In the genomic region with DNA sequence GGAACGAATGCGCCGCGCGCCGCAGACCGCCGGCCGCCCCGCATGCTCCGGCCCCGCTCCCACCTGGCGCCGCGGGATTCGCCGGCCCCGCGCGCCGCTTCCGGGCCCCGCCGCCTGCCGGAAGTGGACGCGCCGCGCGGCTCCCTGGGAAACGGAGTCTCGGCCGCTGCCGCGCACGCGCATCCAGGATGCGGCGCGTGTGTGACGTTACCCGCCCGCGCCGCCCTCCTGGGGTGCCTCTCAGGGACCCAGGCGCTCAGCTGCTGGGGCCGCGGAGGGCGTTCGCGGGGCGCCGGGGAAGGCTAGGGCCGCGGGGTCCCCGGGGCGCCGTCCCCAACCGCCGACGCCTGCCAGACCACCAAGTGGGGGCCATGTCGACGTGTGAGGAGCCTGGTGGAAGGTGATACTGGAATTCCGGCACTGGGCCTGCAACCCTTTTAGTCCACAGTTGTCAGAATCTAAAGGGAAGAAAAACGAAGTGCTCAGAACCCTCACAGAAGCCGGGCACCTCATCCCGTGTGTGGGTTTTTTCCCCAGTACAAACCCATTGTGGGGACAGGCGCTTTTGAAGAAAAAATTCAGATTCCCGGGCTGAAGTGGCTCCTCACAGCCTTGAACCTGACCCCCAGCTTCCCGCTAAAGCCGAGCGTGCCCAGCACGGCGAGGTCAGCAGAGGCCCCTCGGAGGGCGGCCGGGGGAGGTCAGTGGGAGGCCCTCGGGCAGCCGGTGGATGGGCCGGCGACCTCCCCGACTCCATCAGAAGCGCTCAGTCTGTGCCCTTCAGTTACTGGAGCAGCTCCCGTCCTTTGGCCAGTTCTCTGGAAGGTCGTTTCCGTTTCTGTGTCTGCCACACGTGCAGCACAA, we compare ENCODE assay signal across 1 cellular context.
A peak's percentile ranks its signal among the peaks of the same experiment; 100 is the strongest.
TF ChIP-seq lines count a peak whose summit lies in the region.

A gene with protein sequence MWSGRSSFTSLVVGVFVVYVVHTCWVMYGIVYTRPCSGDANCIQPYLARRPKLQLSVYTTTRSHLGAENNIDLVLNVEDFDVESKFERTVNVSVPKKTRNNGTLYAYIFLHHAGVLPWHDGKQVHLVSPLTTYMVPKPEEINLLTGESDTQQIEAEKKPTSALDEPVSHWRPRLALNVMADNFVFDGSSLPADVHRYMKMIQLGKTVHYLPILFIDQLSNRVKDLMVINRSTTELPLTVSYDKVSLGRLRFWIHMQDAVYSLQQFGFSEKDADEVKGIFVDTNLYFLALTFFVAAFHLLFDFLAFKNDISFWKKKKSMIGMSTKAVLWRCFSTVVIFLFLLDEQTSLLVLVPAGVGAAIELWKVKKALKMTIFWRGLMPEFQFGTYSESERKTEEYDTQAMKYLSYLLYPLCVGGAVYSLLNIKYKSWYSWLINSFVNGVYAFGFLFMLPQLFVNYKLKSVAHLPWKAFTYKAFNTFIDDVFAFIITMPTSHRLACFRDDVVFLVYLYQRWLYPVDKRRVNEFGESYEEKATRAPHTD (minus strand): TSS at position 125 of the 864 bp plus-strand sequence. CDS start 258 bp downstream, outside the sequence.

TF ChIP-seq in K562, 482 proteins besides CTCF, POLR2A, EP300 and RAD21 (continued from another document and continues in another):
- TF ChIP-seq, protein P1, sequence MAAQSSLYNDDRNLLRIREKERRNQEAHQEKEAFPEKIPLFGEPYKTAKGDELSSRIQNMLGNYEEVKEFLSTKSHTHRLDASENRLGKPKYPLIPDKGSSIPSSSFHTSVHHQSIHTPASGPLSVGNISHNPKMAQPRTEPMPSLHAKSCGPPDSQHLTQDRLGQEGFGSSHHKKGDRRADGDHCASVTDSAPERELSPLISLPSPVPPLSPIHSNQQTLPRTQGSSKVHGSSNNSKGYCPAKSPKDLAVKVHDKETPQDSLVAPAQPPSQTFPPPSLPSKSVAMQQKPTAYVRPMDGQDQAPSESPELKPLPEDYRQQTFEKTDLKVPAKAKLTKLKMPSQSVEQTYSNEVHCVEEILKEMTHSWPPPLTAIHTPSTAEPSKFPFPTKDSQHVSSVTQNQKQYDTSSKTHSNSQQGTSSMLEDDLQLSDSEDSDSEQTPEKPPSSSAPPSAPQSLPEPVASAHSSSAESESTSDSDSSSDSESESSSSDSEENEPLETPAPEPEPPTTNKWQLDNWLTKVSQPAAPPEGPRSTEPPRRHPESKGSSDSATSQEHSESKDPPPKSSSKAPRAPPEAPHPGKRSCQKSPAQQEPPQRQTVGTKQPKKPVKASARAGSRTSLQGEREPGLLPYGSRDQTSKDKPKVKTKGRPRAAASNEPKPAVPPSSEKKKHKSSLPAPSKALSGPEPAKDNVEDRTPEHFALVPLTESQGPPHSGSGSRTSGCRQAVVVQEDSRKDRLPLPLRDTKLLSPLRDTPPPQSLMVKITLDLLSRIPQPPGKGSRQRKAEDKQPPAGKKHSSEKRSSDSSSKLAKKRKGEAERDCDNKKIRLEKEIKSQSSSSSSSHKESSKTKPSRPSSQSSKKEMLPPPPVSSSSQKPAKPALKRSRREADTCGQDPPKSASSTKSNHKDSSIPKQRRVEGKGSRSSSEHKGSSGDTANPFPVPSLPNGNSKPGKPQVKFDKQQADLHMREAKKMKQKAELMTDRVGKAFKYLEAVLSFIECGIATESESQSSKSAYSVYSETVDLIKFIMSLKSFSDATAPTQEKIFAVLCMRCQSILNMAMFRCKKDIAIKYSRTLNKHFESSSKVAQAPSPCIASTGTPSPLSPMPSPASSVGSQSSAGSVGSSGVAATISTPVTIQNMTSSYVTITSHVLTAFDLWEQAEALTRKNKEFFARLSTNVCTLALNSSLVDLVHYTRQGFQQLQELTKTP (IDR thresholded peaks at IDR 0.05; ENCODE audit: low read depth in 1 of 2, partially characterized antibody in 2 of 2), result no peak
- TF ChIP-seq NR2F6 (CRISPR knock-in tag; IDR thresholded peaks at IDR 0.05) (no peak), ELF4 (CRISPR knock-in tag; IDR thresholded peaks at IDR 0.05) (no peak), NCOA6 (IDR thresholded peaks at IDR 0.05) (no peak), TEAD1 (CRISPR knock-in tag; IDR thresholded peaks at IDR 0.05) (peak; percentile 56 to 93; a peak in 2 of 4 replicates), PYGO2 (tag; IDR thresholded peaks at IDR 0.05) (no peak), ZNF274 (IDR thresholded peaks at IDR 0.05; ENCODE audit: borderline replicate concordance, low read depth, low read length) (no peak), LEF1 (IDR thresholded peaks at IDR 0.05) (no peak), GABPB2 (CRISPR knock-in tag; conservative IDR thresholded peaks at IDR 0.05) (no peak), NELFE (IDR thresholded peaks at IDR 0.05; ENCODE audit: insufficient read depth, insufficient read length) (no peak), RAD51 (IDR thresholded peaks at IDR 0.05; ENCODE audit: borderline replicate concordance, low read depth) (no peak), POLR3G (IDR thresholded peaks at IDR 0.05; ENCODE audit: extremely low read depth, insufficient read length, insufficient replicate concordance) (no peak), ZFX (CRISPR knock-in tag; IDR thresholded peaks at IDR 0.05) (peak; percentile 97), HMGN3 (IDR thresholded peaks at IDR 0.05; ENCODE audit: borderline replicate concordance, extremely low read depth, insufficient read length, low read depth, low read length) (peak; percentile 49), CBFB (CRISPR knock-in tag; IDR thresholded peaks at IDR 0.05) (no peak), GABPB1 (CRISPR knock-in tag; IDR thresholded peaks at IDR 0.05) (peak; percentile 89), POLR2B (IDR thresholded peaks at IDR 0.05; ENCODE audit: low read depth, partially characterized antibody) (peak; percentile 45), ZNF586 (CRISPR knock-in tag; conservative IDR thresholded peaks at IDR 0.05) (no peak), CBX8 (IDR thresholded peaks at IDR 0.05; ENCODE audit: borderline replicate concordance, extremely low read depth, low read depth, low read length, poor library complexity, severe bottlenecking) (no peak), CSDE1 (IDR thresholded peaks at IDR 0.05) (no peak; a peak in 1 of 4 replicates), PURB (CRISPR knock-in tag; IDR thresholded peaks at IDR 0.05; ENCODE audit: low read depth) (no peak), JUND (IDR thresholded peaks at IDR 0.05; ENCODE audit: borderline replicate concordance, low read depth, low read length) (0 out of 2 replicates have a peak, but pooled peaks have one; percentile 14), JUND (tag; IDR thresholded peaks at IDR 0.05; ENCODE audit: borderline replicate concordance, low read depth, low read length) (no peak), NFE2 (IDR thresholded peaks at IDR 0.05; ENCODE audit: low read depth) (no peak), MTF1 (CRISPR knock-in tag; IDR thresholded peaks at IDR 0.05; ENCODE audit: borderline replicate concordance) (no peak)
- TF ChIP-seq, protein P2, sequence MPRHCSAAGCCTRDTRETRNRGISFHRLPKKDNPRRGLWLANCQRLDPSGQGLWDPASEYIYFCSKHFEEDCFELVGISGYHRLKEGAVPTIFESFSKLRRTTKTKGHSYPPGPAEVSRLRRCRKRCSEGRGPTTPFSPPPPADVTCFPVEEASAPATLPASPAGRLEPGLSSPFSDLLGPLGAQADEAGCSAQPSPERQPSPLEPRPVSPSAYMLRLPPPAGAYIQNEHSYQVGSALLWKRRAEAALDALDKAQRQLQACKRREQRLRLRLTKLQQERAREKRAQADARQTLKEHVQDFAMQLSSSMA (CRISPR knock-in tag; IDR thresholded peaks at IDR 0.05), result peak; percentile 48; the same call in 1 of the 2 replicates
- TF ChIP-seq, protein P3, sequence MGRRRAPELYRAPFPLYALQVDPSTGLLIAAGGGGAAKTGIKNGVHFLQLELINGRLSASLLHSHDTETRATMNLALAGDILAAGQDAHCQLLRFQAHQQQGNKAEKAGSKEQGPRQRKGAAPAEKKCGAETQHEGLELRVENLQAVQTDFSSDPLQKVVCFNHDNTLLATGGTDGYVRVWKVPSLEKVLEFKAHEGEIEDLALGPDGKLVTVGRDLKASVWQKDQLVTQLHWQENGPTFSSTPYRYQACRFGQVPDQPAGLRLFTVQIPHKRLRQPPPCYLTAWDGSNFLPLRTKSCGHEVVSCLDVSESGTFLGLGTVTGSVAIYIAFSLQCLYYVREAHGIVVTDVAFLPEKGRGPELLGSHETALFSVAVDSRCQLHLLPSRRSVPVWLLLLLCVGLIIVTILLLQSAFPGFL (CRISPR knock-in tag; IDR thresholded peaks at IDR 0.05), result no peak
- TF ChIP-seq, protein P4, sequence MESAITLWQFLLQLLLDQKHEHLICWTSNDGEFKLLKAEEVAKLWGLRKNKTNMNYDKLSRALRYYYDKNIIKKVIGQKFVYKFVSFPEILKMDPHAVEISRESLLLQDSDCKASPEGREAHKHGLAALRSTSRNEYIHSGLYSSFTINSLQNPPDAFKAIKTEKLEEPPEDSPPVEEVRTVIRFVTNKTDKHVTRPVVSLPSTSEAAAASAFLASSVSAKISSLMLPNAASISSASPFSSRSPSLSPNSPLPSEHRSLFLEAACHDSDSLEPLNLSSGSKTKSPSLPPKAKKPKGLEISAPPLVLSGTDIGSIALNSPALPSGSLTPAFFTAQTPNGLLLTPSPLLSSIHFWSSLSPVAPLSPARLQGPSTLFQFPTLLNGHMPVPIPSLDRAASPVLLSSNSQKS (CRISPR knock-in tag; IDR thresholded peaks at IDR 0.05), result no peak
- TF ChIP-seq, protein P5, sequence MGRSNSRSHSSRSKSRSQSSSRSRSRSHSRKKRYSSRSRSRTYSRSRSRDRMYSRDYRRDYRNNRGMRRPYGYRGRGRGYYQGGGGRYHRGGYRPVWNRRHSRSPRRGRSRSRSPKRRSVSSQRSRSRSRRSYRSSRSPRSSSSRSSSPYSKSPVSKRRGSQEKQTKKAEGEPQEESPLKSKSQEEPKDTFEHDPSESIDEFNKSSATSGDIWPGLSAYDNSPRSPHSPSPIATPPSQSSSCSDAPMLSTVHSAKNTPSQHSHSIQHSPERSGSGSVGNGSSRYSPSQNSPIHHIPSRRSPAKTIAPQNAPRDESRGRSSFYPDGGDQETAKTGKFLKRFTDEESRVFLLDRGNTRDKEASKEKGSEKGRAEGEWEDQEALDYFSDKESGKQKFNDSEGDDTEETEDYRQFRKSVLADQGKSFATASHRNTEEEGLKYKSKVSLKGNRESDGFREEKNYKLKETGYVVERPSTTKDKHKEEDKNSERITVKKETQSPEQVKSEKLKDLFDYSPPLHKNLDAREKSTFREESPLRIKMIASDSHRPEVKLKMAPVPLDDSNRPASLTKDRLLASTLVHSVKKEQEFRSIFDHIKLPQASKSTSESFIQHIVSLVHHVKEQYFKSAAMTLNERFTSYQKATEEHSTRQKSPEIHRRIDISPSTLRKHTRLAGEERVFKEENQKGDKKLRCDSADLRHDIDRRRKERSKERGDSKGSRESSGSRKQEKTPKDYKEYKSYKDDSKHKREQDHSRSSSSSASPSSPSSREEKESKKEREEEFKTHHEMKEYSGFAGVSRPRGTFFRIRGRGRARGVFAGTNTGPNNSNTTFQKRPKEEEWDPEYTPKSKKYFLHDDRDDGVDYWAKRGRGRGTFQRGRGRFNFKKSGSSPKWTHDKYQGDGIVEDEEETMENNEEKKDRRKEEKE (IDR thresholded peaks at IDR 0.05; ENCODE audit: borderline replicate concordance in 1 of 2, control insufficient read depth in 1 of 2, low read depth in 2 of 2, low read length in 1 of 2), result no peak
- TF ChIP-seq, protein P6, sequence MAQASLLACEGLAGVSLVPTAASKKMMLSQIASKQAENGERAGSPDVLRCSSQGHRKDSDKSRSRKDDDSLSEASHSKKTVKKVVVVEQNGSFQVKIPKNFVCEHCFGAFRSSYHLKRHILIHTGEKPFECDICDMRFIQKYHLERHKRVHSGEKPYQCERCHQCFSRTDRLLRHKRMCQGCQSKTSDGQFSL (CRISPR knock-in tag; IDR thresholded peaks at IDR 0.05), result no peak
- TF ChIP-seq, protein P6 (tag; IDR thresholded peaks at IDR 0.05), result no peak
- TF ChIP-seq, protein P7, sequence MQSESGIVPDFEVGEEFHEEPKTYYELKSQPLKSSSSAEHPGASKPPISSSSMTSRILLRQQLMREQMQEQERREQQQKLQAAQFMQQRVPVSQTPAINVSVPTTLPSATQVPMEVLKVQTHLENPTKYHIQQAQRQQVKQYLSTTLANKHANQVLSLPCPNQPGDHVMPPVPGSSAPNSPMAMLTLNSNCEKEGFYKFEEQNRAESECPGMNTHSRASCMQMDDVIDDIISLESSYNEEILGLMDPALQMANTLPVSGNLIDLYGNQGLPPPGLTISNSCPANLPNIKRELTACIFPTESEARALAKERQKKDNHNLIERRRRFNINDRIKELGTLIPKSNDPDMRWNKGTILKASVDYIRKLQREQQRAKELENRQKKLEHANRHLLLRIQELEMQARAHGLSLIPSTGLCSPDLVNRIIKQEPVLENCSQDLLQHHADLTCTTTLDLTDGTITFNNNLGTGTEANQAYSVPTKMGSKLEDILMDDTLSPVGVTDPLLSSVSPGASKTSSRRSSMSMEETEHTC (IDR thresholded peaks at IDR 0.05), result no peak
- TF ChIP-seq, protein P8, sequence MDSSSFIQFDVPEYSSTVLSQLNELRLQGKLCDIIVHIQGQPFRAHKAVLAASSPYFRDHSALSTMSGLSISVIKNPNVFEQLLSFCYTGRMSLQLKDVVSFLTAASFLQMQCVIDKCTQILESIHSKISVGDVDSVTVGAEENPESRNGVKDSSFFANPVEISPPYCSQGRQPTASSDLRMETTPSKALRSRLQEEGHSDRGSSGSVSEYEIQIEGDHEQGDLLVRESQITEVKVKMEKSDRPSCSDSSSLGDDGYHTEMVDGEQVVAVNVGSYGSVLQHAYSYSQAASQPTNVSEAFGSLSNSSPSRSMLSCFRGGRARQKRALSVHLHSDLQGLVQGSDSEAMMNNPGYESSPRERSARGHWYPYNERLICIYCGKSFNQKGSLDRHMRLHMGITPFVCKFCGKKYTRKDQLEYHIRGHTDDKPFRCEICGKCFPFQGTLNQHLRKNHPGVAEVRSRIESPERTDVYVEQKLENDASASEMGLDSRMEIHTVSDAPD (CRISPR knock-in tag; IDR thresholded peaks at IDR 0.05), result no peak
- TF ChIP-seq, protein P9, sequence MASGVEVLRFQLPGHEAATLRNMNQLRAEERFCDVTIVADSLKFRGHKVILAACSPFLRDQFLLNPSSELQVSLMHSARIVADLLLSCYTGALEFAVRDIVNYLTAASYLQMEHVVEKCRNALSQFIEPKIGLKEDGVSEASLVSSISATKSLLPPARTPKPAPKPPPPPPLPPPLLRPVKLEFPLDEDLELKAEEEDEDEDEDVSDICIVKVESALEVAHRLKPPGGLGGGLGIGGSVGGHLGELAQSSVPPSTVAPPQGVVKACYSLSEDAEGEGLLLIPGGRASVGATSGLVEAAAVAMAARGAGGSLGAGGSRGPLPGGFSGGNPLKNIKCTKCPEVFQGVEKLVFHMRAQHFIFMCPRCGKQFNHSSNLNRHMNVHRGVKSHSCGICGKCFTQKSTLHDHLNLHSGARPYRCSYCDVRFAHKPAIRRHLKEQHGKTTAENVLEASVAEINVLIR (CRISPR knock-in tag; IDR thresholded peaks at IDR 0.05), result peak; percentile 98
- TF ChIP-seq, protein P10, sequence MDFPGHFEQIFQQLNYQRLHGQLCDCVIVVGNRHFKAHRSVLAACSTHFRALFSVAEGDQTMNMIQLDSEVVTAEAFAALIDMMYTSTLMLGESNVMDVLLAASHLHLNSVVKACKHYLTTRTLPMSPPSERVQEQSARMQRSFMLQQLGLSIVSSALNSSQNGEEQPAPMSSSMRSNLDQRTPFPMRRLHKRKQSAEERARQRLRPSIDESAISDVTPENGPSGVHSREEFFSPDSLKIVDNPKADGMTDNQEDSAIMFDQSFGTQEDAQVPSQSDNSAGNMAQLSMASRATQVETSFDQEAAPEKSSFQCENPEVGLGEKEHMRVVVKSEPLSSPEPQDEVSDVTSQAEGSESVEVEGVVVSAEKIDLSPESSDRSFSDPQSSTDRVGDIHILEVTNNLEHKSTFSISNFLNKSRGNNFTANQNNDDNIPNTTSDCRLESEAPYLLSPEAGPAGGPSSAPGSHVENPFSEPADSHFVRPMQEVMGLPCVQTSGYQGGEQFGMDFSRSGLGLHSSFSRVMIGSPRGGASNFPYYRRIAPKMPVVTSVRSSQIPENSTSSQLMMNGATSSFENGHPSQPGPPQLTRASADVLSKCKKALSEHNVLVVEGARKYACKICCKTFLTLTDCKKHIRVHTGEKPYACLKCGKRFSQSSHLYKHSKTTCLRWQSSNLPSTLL (IDR thresholded peaks at IDR 0.05), result no peak
